ENCODE assay signal across 32 cellular contexts in the genomic region with DNA sequence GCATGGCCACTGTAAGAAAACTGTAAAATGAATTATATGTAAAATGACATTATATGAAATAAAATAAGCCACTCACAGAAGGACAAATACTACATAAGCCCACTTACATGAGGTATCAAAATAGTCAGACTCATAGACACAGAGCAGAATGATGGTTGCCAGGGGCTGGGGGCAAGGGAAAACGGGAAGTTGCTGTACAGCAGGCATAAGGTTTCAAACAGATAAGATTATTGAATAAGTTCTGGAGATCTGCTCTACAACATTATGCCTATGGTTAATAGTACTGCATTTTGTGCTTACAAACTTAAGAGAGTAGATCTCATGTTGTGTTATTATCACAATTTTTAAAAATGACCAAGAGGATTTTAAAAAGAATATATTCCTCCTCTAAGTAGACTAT. TPM values are rescaled to one million over a fixed set of nuclear protein-coding genes. Genes with fewer than 3 reads are reported as not detected.
"Had no signal": no experiment of that assay in that cellular context is flagged by ENCODE, and none has a peak within 500 bp of the region (broad histone marks: within the 10 kb centered on the region; RNA-seq: fewer than 3 reads in every experiment).

No MANE protein-coding gene starts in this region.

- ATAC-seq: left colon; left lung; lower lobe of right lung; naive thymus-derived CD8-positive, alpha-beta T cell; pancreas; right cardiac atrium; stimulated activated memory B cell treated with anti-CD40 and anti-IgM and Interleukin-4, amounts not matched to agents 10 μg/mL and 1 μg/mL and 100 μg/mL, for 72 hours had no signal

- H3K4me1 ChIP-seq: left lung, lower lobe of right lung, prostate gland, sigmoid colon, spleen, thyroid gland, transverse colon had no signal

- H3K27me3 ChIP-seq: left lung, pancreas, sigmoid colon, spleen, stomach, testis, thyroid gland, transverse colon, upper lobe of left lung had no signal

- H3K4me3 ChIP-seq: left lung, lower lobe of right lung, pancreas, prostate gland, sigmoid colon, spleen, stomach, testis, thyroid gland, transverse colon, upper lobe of left lung had no signal

- DNase-seq: hypothalamus; immature natural killer cell; kidney; left colon; left lung; lower lobe of right lung; mammary epithelial cell; mesenchymal stem cell; naive thymus-derived CD8-positive, alpha-beta T cell; nucleus accumbens; pancreas; posterior cingulate gyrus; retina; right cardiac atrium; sigmoid colon; small intestine; spleen; stimulated activated CD4-positive, alpha-beta T cell treated with anti-CD3 and anti-CD28 coated beads, Interleukin-4, amount 100 ng/mL, for 4 hours; stimulated activated CD8-positive, alpha-beta memory T cell treated with anti-CD3 and anti-CD28 coated beads, Interleukin-4, amount 100 ng/mL, for 48 hours; stimulated activated naive CD4-positive, alpha-beta T cell treated with Interleukin-2 at 50 U/mL for 16 hours; stomach; testis; thyroid gland; transverse colon; upper lobe of left lung had no signal

- H3K36me3 ChIP-seq: left lung, lower lobe of right lung, pancreas, prostate gland, sigmoid colon, spleen, stomach, thyroid gland, transverse colon, upper lobe of left lung had no signal

- H3K27ac ChIP-seq: left lung, lower lobe of right lung, pancreas, prostate gland, sigmoid colon, spleen, stomach, testis, thyroid gland, transverse colon, upper lobe of left lung had no signal

- FAIRE-seq: small intestine, urothelium cell line had no signal

- H3K9me3 ChIP-seq: pancreas, prostate gland, testis, thyroid gland had no signal

RNA-seq across cellular contexts. Expression of a gene that starts 32.7 kb away (rescaled TPM):
- total RNA-seq: kidney; left colon; left lung; liver; lower lobe of right lung; mucosa of gallbladder; naive thymus-derived CD8-positive, alpha-beta T cell; neural crest cell; osteoblast; pancreas; right cardiac atrium; sigmoid colon; spleen; stomach; transverse colon; upper lobe of left lung had no signal
- polyA plus RNA-seq: immature natural killer cell; naive thymus-derived CD8-positive, alpha-beta T cell; pancreas; right cardiac atrium; sigmoid colon; small intestine; spleen had no signal
